ENCODE assay signal across 8 cellular contexts in genomic region chr12:13864081-13864673, GRCh38.
A peak's percentile ranks its signal among the peaks of the same experiment; 100 is the strongest.
DNase-seq lines count a peak whose midpoint lies in the region; ATAC-seq and TF ChIP-seq lines count a peak whose summit lies in the region.

No MANE protein-coding gene starts in this region.

- TF ChIP-seq CTCF in foreskin keratinocyte (conservative IDR thresholded peaks at IDR 0.05) (peak; percentile 77), type B pancreatic cell (conservative IDR thresholded peaks at IDR 0.05) (peak; percentile 96)

- H3K9me3 Mint-ChIP-seq in type B pancreatic cell: no peaks in the 10 kb centered on the region

- peak; percentile 94 for ATAC-seq in GM21390 (IDR thresholded peaks at IDR 0.05; ENCODE audit: unreplicated experiment)
- peak; percentile 96 for ATAC-seq in foreskin keratinocyte

- no peak overlapping the region for H3K27ac Mint-ChIP-seq in type B pancreatic cell

- H3K4me1 ChIP-seq in foreskin keratinocyte: no peaks in the 10 kb centered on the region

- no peaks in the 10 kb centered on the region for H3K4me1 Mint-ChIP-seq in type B pancreatic cell (ENCODE audit: unreplicated experiment)

- peaks cover 66% of the 10 kb centered on the region for H3K27me3 Mint-ChIP-seq in type B pancreatic cell

- H3K27me3 ChIP-seq in foreskin keratinocyte: peaks cover 2% of the 10 kb centered on the region

- H3K27ac ChIP-seq in foreskin keratinocyte: no peak overlapping the region

- H3K36me3 Mint-ChIP-seq in type B pancreatic cell: no peaks in the 10 kb centered on the region

- no peak overlapping the region for H3K4me3 Mint-ChIP-seq in type B pancreatic cell

- peak; percentile 83 for DNase-seq in D341Med (ENCODE audit: low spot score)
- DNase-seq in HS-27A (ENCODE audit: low read depth): peak; percentile 9
- DNase-seq in NCI-H82 treated with DMSO at 0.1 percent for 48 hours (lab: John Stamatoyannopoulos, UW; ENCODE audit: unreplicated experiment): peak; percentile 24
- peak; percentile 37 for DNase-seq in activated T-cell treated with anti-CD3 and anti-CD28 coated beads for 24 hours (ENCODE audit: low read depth)
- peak; percentile 9 to 54 for DNase-seq in foreskin keratinocyte
- peak in 50 of 56 donors; percentile 3 to 86 (median 38) for DNase-seq in nucleus accumbens (lab: John Stamatoyannopoulos, UW)
- DNase-seq in type B pancreatic cell (ENCODE audit: extremely low spot score, unreplicated experiment): peak; percentile 73

Comparison
In these comparisons a context has a peak if more than half of its experiments do, and no peak if none do; other contexts are left out.
1. DNase-seq: peak in every context shown above with its lines; median percentile 83 in D341Med; 73 in type B pancreatic cell; 38 in nucleus accumbens; 37 in activated T-cell treated with anti-CD3 and anti-CD28 coated beads for 24 hours; 32 in foreskin keratinocyte; 24 in NCI-H82 treated with DMSO at 0.1 percent for 48 hours; 9 in HS-27A.